Comparison of ENCODE assay signal across 9 cellular contexts in the genomic region with DNA sequence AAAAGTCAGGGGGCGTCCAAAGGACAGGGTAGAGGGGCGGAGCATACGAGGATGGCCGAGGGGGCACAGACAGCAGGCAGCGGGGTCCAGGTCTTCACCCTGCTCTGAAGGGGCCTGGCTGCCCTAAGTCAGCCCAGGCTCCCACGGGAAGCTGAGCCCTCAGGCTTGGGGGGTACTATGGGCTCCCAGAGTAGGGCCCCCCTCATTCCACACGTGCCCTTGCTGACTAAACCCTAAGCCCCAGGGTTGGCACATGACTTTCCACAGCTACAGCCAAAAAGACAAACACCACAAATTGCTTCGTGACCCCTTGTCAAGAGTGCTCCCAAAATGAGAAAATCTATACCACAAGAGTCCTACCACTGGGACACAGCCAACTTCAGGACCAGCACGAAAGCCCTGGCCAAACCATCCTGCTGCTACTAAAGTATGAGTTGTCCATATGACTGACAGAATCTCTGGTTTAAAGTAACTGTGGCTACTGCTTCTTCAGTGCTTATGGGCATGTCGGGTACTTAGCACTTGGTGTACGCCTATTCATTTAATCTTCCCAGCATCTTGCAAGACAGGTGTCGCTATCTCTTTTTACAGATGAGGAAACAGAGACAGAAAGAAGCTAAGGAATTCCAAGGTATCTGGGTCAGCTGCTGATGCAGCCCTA.
DNase-seq lines count a peak whose midpoint lies in the region; ATAC-seq and TF ChIP-seq lines count a peak whose summit lies in the region.
"Had no signal": no experiment of that assay in that cellular context is flagged by ENCODE, and none has a peak within 500 bp of the region (broad histone marks: within the 10 kb centered on the region; RNA-seq: fewer than 3 reads in every experiment).

No MANE protein-coding gene starts in this region.

- intact Hi-C loops in dendritic cell treated with granulocyte-macrophage colony-stimulating factor and Interleukin-4, amounts not matched to agents 40 ng/mL and 50 ng/mL, for 4 days (cut with micrococcal nuclease) = no loop called here

- peak overlapping the region; percentile 94 for H3K27ac Mint-ChIP-seq in activated CD8-positive, alpha-beta memory T cell treated with anti-CD3 and anti-CD28 coated beads, Interleukin-2, amount 10 ng/mL, durations not matched to agents 7 days and 5 days
- peak overlapping the region; percentile 25 for H3K27ac Mint-ChIP-seq in dendritic cell treated with granulocyte-macrophage colony-stimulating factor and Interleukin-4, amounts not matched to agents 40 ng/mL and 50 ng/mL, for 4 days

- no peak for TF ChIP-seq CTCF in GM10248 (IDR thresholded peaks at IDR 0.05; ENCODE audit: control extremely low read depth, extremely low read depth, low read depth, missing control alignments)

- CTCF ChIA-PET in activated CD8-positive, alpha-beta memory T cell treated with anti-CD3 and anti-CD28 coated beads, Interleukin-2, amount 10 ng/mL, durations not matched to agents 7 days and 5 days (lab: Charles Lee) = interaction anchor here (0.6 to 1.9 kb wide), 6 partner anchors 22 to 753 kb away, joined by 3 to 14 read pairs (median 3); no protein-coding TSS in a partner anchor
- CTCF ChIA-PET in GM10248 (lab: Yijun Ruan, JAX) = interaction anchor here (1.1 to 1.3 kb wide), 3 partner anchors 11 to 51 kb away, joined by 3 to 6 read pairs (median 4); no protein-coding TSS in a partner anchor

- peaks cover 20% of the 10 kb centered on the region for H3K36me3 Mint-ChIP-seq in activated CD8-positive, alpha-beta memory T cell treated with anti-CD3 and anti-CD28 coated beads, Interleukin-2, amount 10 ng/mL, durations not matched to agents 7 days and 5 days
- H3K36me3 Mint-ChIP-seq in dendritic cell treated with granulocyte-macrophage colony-stimulating factor and Interleukin-4, amounts not matched to agents 40 ng/mL and 50 ng/mL, for 4 days (ENCODE audit: low read depth) = no peaks in the 10 kb centered on the region

- peak; percentile 7 for ATAC-seq in activated CD8-positive, alpha-beta memory T cell treated with anti-CD3 and anti-CD28 coated beads, Interleukin-2, amount 10 ng/mL, durations not matched to agents 7 days and 5 days
- peak; percentile 7 for ATAC-seq in HG03460 (IDR thresholded peaks at IDR 0.05; ENCODE audit: unreplicated experiment)

- H3K27me3 Mint-ChIP-seq in activated CD8-positive, alpha-beta memory T cell treated with anti-CD3 and anti-CD28 coated beads, Interleukin-2, amount 10 ng/mL, durations not matched to agents 7 days and 5 days = no peaks in the 10 kb centered on the region
- peaks cover 28% of the 10 kb centered on the region for H3K27me3 Mint-ChIP-seq in dendritic cell treated with granulocyte-macrophage colony-stimulating factor and Interleukin-4, amounts not matched to agents 40 ng/mL and 50 ng/mL, for 4 days

- H3K4me1 Mint-ChIP-seq in activated CD8-positive, alpha-beta memory T cell treated with anti-CD3 and anti-CD28 coated beads, Interleukin-2, amount 10 ng/mL, durations not matched to agents 7 days and 5 days = peaks cover 94% of the 10 kb centered on the region
- peaks cover 80% of the 10 kb centered on the region for H3K4me1 Mint-ChIP-seq in dendritic cell treated with granulocyte-macrophage colony-stimulating factor and Interleukin-4, amounts not matched to agents 40 ng/mL and 50 ng/mL, for 4 days (ENCODE audit: low read depth)

- peak overlapping the region; percentile 46 for H3K4me3 Mint-ChIP-seq in activated CD8-positive, alpha-beta memory T cell treated with anti-CD3 and anti-CD28 coated beads, Interleukin-2, amount 10 ng/mL, durations not matched to agents 7 days and 5 days
- peak overlapping the region; percentile 44 for H3K4me3 Mint-ChIP-seq in dendritic cell treated with granulocyte-macrophage colony-stimulating factor and Interleukin-4, amounts not matched to agents 40 ng/mL and 50 ng/mL, for 4 days

- no peak for DNase-seq in activated CD8-positive, alpha-beta memory T cell treated with anti-CD3 and anti-CD28 coated beads, Interleukin-2, amount 10 ng/mL, durations not matched to agents 7 days and 5 days
- no peak for DNase-seq in activated CD8-positive, alpha-beta memory T cell treated with anti-CD3 and anti-CD28 coated beads for 24 hours
- DNase-seq in stromal cell of bone marrow (ENCODE audit: low read depth) = peak; percentile 37
- no peak for DNase-seq in retina
- DNase-seq in GM10248 (ENCODE audit: extremely low spot score) = no peak
- DNase-seq in stimulated activated naive CD4-positive, alpha-beta T cell treated with Interleukin-2 at 50 U/mL for 16 hours (lab: John Stamatoyannopoulos, UW) = no peak
- DNase-seq: activated CD4-positive, alpha-beta T cell treated with anti-CD3 and anti-CD28 coated beads for 1 hour had no signal

- H3K9me3 Mint-ChIP-seq in activated CD8-positive, alpha-beta memory T cell treated with anti-CD3 and anti-CD28 coated beads, Interleukin-2, amount 10 ng/mL, durations not matched to agents 7 days and 5 days (ENCODE audit: low read depth) = no peaks in the 10 kb centered on the region
- no peaks in the 10 kb centered on the region for H3K9me3 Mint-ChIP-seq in dendritic cell treated with granulocyte-macrophage colony-stimulating factor and Interleukin-4, amounts not matched to agents 40 ng/mL and 50 ng/mL, for 4 days

- POLR2A ChIA-PET in GM10248 (lab: Yijun Ruan, JAX) = interaction anchor here (1.2 kb wide), 1 partner anchor 203 kb away, joined by 5 read pairs; a partner anchor contains a TSS
